ENCODE assay signal across 11 cellular contexts in the genomic region with DNA sequence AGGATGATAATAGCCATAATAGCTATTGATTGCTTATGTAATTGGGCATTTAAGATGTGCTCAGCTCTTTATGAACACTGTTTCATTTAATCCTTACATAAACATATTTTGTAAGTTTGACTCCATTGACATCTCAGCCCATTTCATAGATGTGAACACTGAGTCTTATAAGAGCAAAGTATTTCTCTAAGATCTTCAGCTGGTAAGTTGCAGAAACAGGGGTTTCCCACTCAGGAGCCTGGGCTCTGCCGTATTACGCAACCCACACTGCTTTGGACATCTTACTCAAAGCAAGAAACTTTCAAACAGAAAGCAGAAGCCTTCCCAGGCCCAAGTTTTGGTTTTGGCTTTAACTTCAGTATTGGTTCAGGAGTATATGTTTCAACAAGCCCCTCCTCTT.
A peak's percentile ranks its signal among the peaks of the same experiment; 100 is the strongest.
DNase-seq lines count a peak whose midpoint lies in the region; ATAC-seq lines count a peak whose summit lies in the region.
"Had no signal": no experiment of that assay in that cellular context is flagged by ENCODE, and none has a peak within 500 bp of the region (broad histone marks: within the 10 kb centered on the region; RNA-seq: fewer than 3 reads in every experiment).

No MANE protein-coding gene starts in this region.

- no peak overlapping the region for H4K8ac ChIP-seq in mesenchymal stem cell (ENCODE audit: low read length)

- H3K4me2 ChIP-seq in mesenchymal stem cell (ENCODE audit: low read length, poor library complexity, severe bottlenecking): no peak overlapping the region

- no peaks in the 10 kb centered on the region for H3K9me3 Mint-ChIP-seq in activated CD4-positive, alpha-beta T cell treated with anti-CD3 and anti-CD28 coated beads, Interleukin-2, amount 10 ng/mL, durations not matched to agents 7 days and 5 days

- no peak overlapping the region for H3K9ac ChIP-seq in mesenchymal stem cell (ENCODE audit: low read length)

- no peaks in the 10 kb centered on the region for H3K27me3 Mint-ChIP-seq in activated CD4-positive, alpha-beta T cell treated with anti-CD3 and anti-CD28 coated beads, Interleukin-2, amount 10 ng/mL, durations not matched to agents 7 days and 5 days

- DNase-seq in mesenchymal stem cell (peak; percentile 10), NCI-H2107 treated with DMSO at 0.1 percent for 48 hours (lab: John Stamatoyannopoulos, UW; ENCODE audit: unreplicated experiment) (no peak), SK-N-DZ (ENCODE audit: low spot score) (no peak)
- DNase-seq in activated CD4-positive, alpha-beta T cell treated with anti-CD3 and anti-CD28 coated beads, Interleukin-2, amount 10 ng/mL, durations not matched to agents 7 days and 5 days: no peak
- DNase-seq: NCI-H1417 treated with DMSO at 0.1 percent for 48 hours; occipital lobe; stimulated activated CD4-positive, alpha-beta T cell treated with anti-CD3 and anti-CD28 coated beads, Interleukin-4, amount 100 ng/mL, for 24 hours had no signal

- H2BK12ac ChIP-seq in mesenchymal stem cell (ENCODE audit: low read length in 2 of 2): no peak overlapping the region

- no peak overlapping the region for H2BK5ac ChIP-seq in mesenchymal stem cell (ENCODE audit: low read depth, low read length, poor library complexity, severe bottlenecking)

- no peak overlapping the region for H3K18ac ChIP-seq in mesenchymal stem cell (ENCODE audit: low read depth in 1 of 2, low read length in 2 of 2)

- H3K36me3 Mint-ChIP-seq in activated CD4-positive, alpha-beta T cell treated with anti-CD3 and anti-CD28 coated beads, Interleukin-2, amount 10 ng/mL, durations not matched to agents 7 days and 5 days (ENCODE audit: low read depth): no peaks in the 10 kb centered on the region

- no peak overlapping the region for H3K4ac ChIP-seq in mesenchymal stem cell (ENCODE audit: low read depth in 1 of 2, low read length in 2 of 2)

- ATAC-seq in GM19025 (IDR thresholded peaks at IDR 0.05; ENCODE audit: low read depth, unreplicated experiment) (peak; percentile 97), HG02623 (IDR thresholded peaks at IDR 0.05; ENCODE audit: unreplicated experiment) (peak; percentile 75), HG03575 (IDR thresholded peaks at IDR 0.05; ENCODE audit: extremely low read depth, insufficient number of reproducible peaks, low FRiP score, unreplicated experiment) (peak; percentile 88)

- no peaks in the 10 kb centered on the region for H3K36me3 ChIP-seq in mesenchymal stem cell (ENCODE audit: control insufficient read depth in 1 of 2, insufficient read depth in 2 of 2, low read depth in 1 of 2, low read length in 2 of 2)

- POLR2A ChIA-PET in activated CD4-positive, alpha-beta T cell treated with anti-CD3 and anti-CD28 coated beads, Interleukin-2, amount 10 ng/mL, durations not matched to agents 7 days and 5 days (lab: Charles Lee): no interaction called here

- H2BK15ac ChIP-seq in mesenchymal stem cell (ENCODE audit: low read depth, poor library complexity, severe bottlenecking): no peak overlapping the region

- no peak overlapping the region for H3K27ac Mint-ChIP-seq in activated CD4-positive, alpha-beta T cell treated with anti-CD3 and anti-CD28 coated beads, Interleukin-2, amount 10 ng/mL, durations not matched to agents 7 days and 5 days

- no peak overlapping the region for H2AK5ac ChIP-seq in mesenchymal stem cell (ENCODE audit: low read length, severe bottlenecking)

- no peak overlapping the region for H3K27ac ChIP-seq in mesenchymal stem cell (ENCODE audit: low read length, poor library complexity, severe bottlenecking)
- H3K27ac ChIP-seq: epithelial cell of prostate had no signal

- H3K27me3 ChIP-seq in mesenchymal stem cell (ENCODE audit: control insufficient read depth in 1 of 2, insufficient read depth in 1 of 2, low read length in 2 of 2): no peaks in the 10 kb centered on the region

- no peaks in the 10 kb centered on the region for H3K4me1 ChIP-seq in mesenchymal stem cell (ENCODE audit: control insufficient read depth, insufficient read depth, low read depth, low read length)

- no peak overlapping the region for H3K14ac ChIP-seq in mesenchymal stem cell (ENCODE audit: low read length in 2 of 2)

- H3K4me1 Mint-ChIP-seq in activated CD4-positive, alpha-beta T cell treated with anti-CD3 and anti-CD28 coated beads, Interleukin-2, amount 10 ng/mL, durations not matched to agents 7 days and 5 days: no peaks in the 10 kb centered on the region

- no peak overlapping the region for H4K91ac ChIP-seq in mesenchymal stem cell (ENCODE audit: low read length)

- H3K9me3 ChIP-seq in mesenchymal stem cell (ENCODE audit: control insufficient read depth, low read length): no peaks in the 10 kb centered on the region

- no peak overlapping the region for H3K4me3 ChIP-seq in mesenchymal stem cell (ENCODE audit: insufficient read depth in 1 of 2, low read depth in 1 of 2, low read length in 2 of 2)

- H3K79me1 ChIP-seq in mesenchymal stem cell (replicated peaks; ENCODE audit: low read length, poor library complexity, severe bottlenecking): no peaks in the 10 kb centered on the region

- no peak overlapping the region for H3K23ac ChIP-seq in mesenchymal stem cell (ENCODE audit: low read length in 2 of 2)

- CTCF ChIA-PET in activated CD4-positive, alpha-beta T cell treated with anti-CD3 and anti-CD28 coated beads, Interleukin-2, amount 10 ng/mL, durations not matched to agents 7 days and 5 days (lab: Charles Lee): no interaction called here

- H3K4me3 Mint-ChIP-seq in activated CD4-positive, alpha-beta T cell treated with anti-CD3 and anti-CD28 coated beads, Interleukin-2, amount 10 ng/mL, durations not matched to agents 7 days and 5 days: no peak overlapping the region

- WGBS in mesenchymal stem cell: 85% methylated on average over 2 of the region's 2 CpGs

- no peak overlapping the region for H2AFZ ChIP-seq in mesenchymal stem cell (ENCODE audit: low read depth, low read length)

- H2BK120ac ChIP-seq in mesenchymal stem cell (ENCODE audit: low read depth, low read length): no peak overlapping the region
